26 cellular contexts compared by ENCODE assay signal in genomic region chr10:96532523-96532922, GRCh38. TPM values are rescaled to one million over a fixed set of nuclear protein-coding genes. Genes with fewer than 3 reads are reported as not detected.
DNase-seq lines count a peak whose midpoint lies in the region; ATAC-seq and TF ChIP-seq lines count a peak whose summit lies in the region.
"Had no signal": no experiment of that assay in that cellular context is flagged by ENCODE, and none has a peak within 500 bp of the region (broad histone marks: within the 10 kb centered on the region; RNA-seq: fewer than 3 reads in every experiment).

No MANE protein-coding gene starts in this region.

- no peaks in the 10 kb centered on the region for H3K27me3 Mint-ChIP-seq in activated T-helper 17 cell treated with anti-CD3 and anti-CD28 coated beads, Interleukin-2, amount 50 U/mL, for 72 hours
- H3K27me3 Mint-ChIP-seq in activated naive CD8-positive, alpha-beta T cell treated with anti-CD3 and anti-CD28 coated beads, Interleukin-2, amount 50 U/mL, for 24 hours: no peaks in the 10 kb centered on the region
- H3K27me3 Mint-ChIP-seq: CD4-positive, CD25-positive, alpha-beta regulatory T cell; central memory CD8-positive, alpha-beta T cell; stimulated activated naive CD8-positive, alpha-beta T cell treated with anti-CD3 and anti-CD28 coated beads, Interleukin-15, Interleukin-2, amounts not matched to agents 100 ng/mL and 50 ng/mL, for 24 hours had no signal

- H3K27ac ChIP-seq in 22Rv1 (peak overlapping the region; percentile 55), HEK293 (ENCODE audit: extremely low read depth, low read depth, low read length) (no peak overlapping the region)
- H3K27ac ChIP-seq: esophagus squamous epithelium, neural progenitor cell, Peyer's patch, psoas muscle, tibial nerve had no signal

- no peak for TF ChIP-seq CTCF in 22Rv1 (IDR thresholded peaks at IDR 0.05)
- no peak for TF ChIP-seq CTCF in HEK293 (tag by site-specific recombination; IDR thresholded peaks at IDR 0.05)

- H3K9me3 Mint-ChIP-seq in activated T-helper 17 cell treated with anti-CD3 and anti-CD28 coated beads, Interleukin-2, amount 50 U/mL, for 72 hours: no peaks in the 10 kb centered on the region
- H3K9me3 Mint-ChIP-seq in activated naive CD8-positive, alpha-beta T cell treated with anti-CD3 and anti-CD28 coated beads, Interleukin-2, amount 50 U/mL, for 24 hours: no peaks in the 10 kb centered on the region
- H3K9me3 Mint-ChIP-seq: CD4-positive, CD25-positive, alpha-beta regulatory T cell; central memory CD8-positive, alpha-beta T cell; GM23338; neural progenitor cell; stimulated activated naive CD8-positive, alpha-beta T cell treated with anti-CD3 and anti-CD28 coated beads, Interleukin-15, Interleukin-2, amounts not matched to agents 100 ng/mL and 50 ng/mL, for 24 hours had no signal

- CTCF ChIA-PET in HEK293 (lab: Yijun Ruan, JAX): interaction anchor here (0.6 kb wide), 1 partner anchor 22 kb away, joined by 3 read pairs; no protein-coding TSS in a partner anchor

- no peaks in the 10 kb centered on the region for H3K9me3 ChIP-seq in HEK293 (ENCODE audit: control insufficient read depth, insufficient read depth, low read depth, low read length)
- H3K9me3 ChIP-seq: esophagus squamous epithelium, Peyer's patch, psoas muscle, tibial nerve had no signal

- H3K4me1 Mint-ChIP-seq in activated T-helper 17 cell treated with anti-CD3 and anti-CD28 coated beads, Interleukin-2, amount 50 U/mL, for 72 hours: peaks cover 4% of the 10 kb centered on the region
- H3K4me1 Mint-ChIP-seq in activated naive CD8-positive, alpha-beta T cell treated with anti-CD3 and anti-CD28 coated beads, Interleukin-2, amount 50 U/mL, for 24 hours: no peaks in the 10 kb centered on the region
- H3K4me1 Mint-ChIP-seq: GM23338, neural progenitor cell had no signal

- POLR2A ChIA-PET in HEK293 (lab: Yijun Ruan, JAX): no interaction called here

- no peak overlapping the region for H3K27ac Mint-ChIP-seq in activated T-helper 17 cell treated with anti-CD3 and anti-CD28 coated beads, Interleukin-2, amount 50 U/mL, for 72 hours
- H3K27ac Mint-ChIP-seq in activated naive CD8-positive, alpha-beta T cell treated with anti-CD3 and anti-CD28 coated beads, Interleukin-2, amount 50 U/mL, for 24 hours: no peak overlapping the region
- H3K27ac Mint-ChIP-seq: activated CD8-positive, alpha-beta T cell treated with anti-CD3 and anti-CD28 coated beads, Interleukin-2, amount 10 ng/mL, durations not matched to agents 7 days and 5 days; CD4-positive, CD25-positive, alpha-beta regulatory T cell; GM23338; neural progenitor cell; stimulated activated naive CD8-positive, alpha-beta T cell treated with anti-CD3 and anti-CD28 coated beads, Interleukin-15, Interleukin-2, amounts not matched to agents 100 ng/mL and 50 ng/mL, for 24 hours had no signal

- H3K4me1 ChIP-seq in HEK293 (ENCODE audit: control insufficient read depth, insufficient read depth, low read length): peaks cover 29% of the 10 kb centered on the region
- H3K4me1 ChIP-seq: neural progenitor cell, Peyer's patch, tibial nerve had no signal

- DNase-seq in NCI-H69 (lab: John Stamatoyannopoulos, UW): peak; percentile 30
- DNase-seq in fibroblast of peridontal ligament (ENCODE audit: extremely low read depth): peak; percentile 6
- no peak for DNase-seq in activated CD4-positive, alpha-beta T cell treated with anti-CD3 and anti-CD28 coated beads for 48 hours
- no peak for DNase-seq in hypothalamus (lab: John Stamatoyannopoulos, UW)
- no peak for DNase-seq in activated naive CD8-positive, alpha-beta T cell treated with anti-CD3 and anti-CD28 coated beads, Interleukin-2, amount 50 U/mL, for 24 hours
- DNase-seq: activated CD8-positive, alpha-beta T cell treated with anti-CD3 and anti-CD28 coated beads, Interleukin-2, amount 10 ng/mL, durations not matched to agents 7 days and 5 days; activated naive CD4-positive, alpha-beta T cell treated with Interleukin-2 at 50 U/mL for 16 hours; activated T-cell treated with anti-CD3 and anti-CD28 coated beads, Interleukin-2, amount 50 U/mL, for 1 hour; anterior cingulate cortex; CD4-positive, CD25-positive, alpha-beta regulatory T cell; effector CD8-positive, alpha-beta T cell; esophagus squamous epithelium; glutamatergic neuron; Kasumi-1; NCI-H1436; NCI-H345; Peyer's patch; psoas muscle had no signal

- peaks cover 9 to 41% of the 10 kb centered on the region in 2 experiments for H3K36me3 ChIP-seq in HEK293 (ENCODE audit: control insufficient read depth in 2 of 2, insufficient read depth in 1 of 2, low read length in 2 of 2)

- no peak for ATAC-seq in activated T-helper 17 cell treated with anti-CD3 and anti-CD28 coated beads, Interleukin-2, amount 50 U/mL, for 72 hours (replicated peaks)
- no peak for ATAC-seq in activated naive CD8-positive, alpha-beta T cell treated with anti-CD3 and anti-CD28 coated beads, Interleukin-2, amount 50 U/mL, for 24 hours
- ATAC-seq: activated CD8-positive, alpha-beta T cell treated with anti-CD3 and anti-CD28 coated beads, Interleukin-2, amount 10 ng/mL, durations not matched to agents 7 days and 5 days; GM23338; psoas muscle had no signal

- H3K36me3 Mint-ChIP-seq in activated T-helper 17 cell treated with anti-CD3 and anti-CD28 coated beads, Interleukin-2, amount 50 U/mL, for 72 hours (ENCODE audit: low read depth): peaks cover 95% of the 10 kb centered on the region
- H3K36me3 Mint-ChIP-seq in activated naive CD8-positive, alpha-beta T cell treated with anti-CD3 and anti-CD28 coated beads, Interleukin-2, amount 50 U/mL, for 24 hours (ENCODE audit: low read depth): peaks cover 40% of the 10 kb centered on the region

- H3K4me3 ChIP-seq in HEK293 (ENCODE audit: low read depth, low read length): no peak overlapping the region
- H3K4me3 ChIP-seq: esophagus squamous epithelium, GM23338, neural progenitor cell, Peyer's patch, psoas muscle, tibial nerve had no signal

- H3K4me3 Mint-ChIP-seq in activated T-helper 17 cell treated with anti-CD3 and anti-CD28 coated beads, Interleukin-2, amount 50 U/mL, for 72 hours: no peak overlapping the region
- H3K4me3 Mint-ChIP-seq in activated naive CD8-positive, alpha-beta T cell treated with anti-CD3 and anti-CD28 coated beads, Interleukin-2, amount 50 U/mL, for 24 hours: no peak overlapping the region
- H3K4me3 Mint-ChIP-seq: activated CD8-positive, alpha-beta T cell treated with anti-CD3 and anti-CD28 coated beads, Interleukin-2, amount 10 ng/mL, durations not matched to agents 7 days and 5 days; CD4-positive, CD25-positive, alpha-beta regulatory T cell; central memory CD8-positive, alpha-beta T cell; GM23338; neural progenitor cell; stimulated activated naive CD8-positive, alpha-beta T cell treated with anti-CD3 and anti-CD28 coated beads, Interleukin-15, Interleukin-2, amounts not matched to agents 100 ng/mL and 50 ng/mL, for 24 hours had no signal

TF ChIP-seq in HEK293, 187 proteins besides CTCF, POLR2A, EP300 and RAD21 (continues in another document):
- TF ChIP-seq SP7 (tag by site-specific recombination; IDR thresholded peaks at IDR 0.05): peak; percentile 30; the same call in 1 of the 2 replicates
- TF ChIP-seq SCRT1 (tag by site-specific recombination; IDR thresholded peaks at IDR 0.05; ENCODE audit: borderline replicate concordance): no peak
- peak; percentile 60; the same call in 1 of the 2 replicates for TF ChIP-seq ZSCAN30 (tag by site-specific recombination; IDR thresholded peaks at IDR 0.05)
- no peak for TF ChIP-seq ZNF571 (tag by site-specific recombination; IDR thresholded peaks at IDR 0.05)
- TF ChIP-seq ZBTB17 (tag by site-specific recombination; IDR thresholded peaks at IDR 0.05): peak; percentile 48; the same call in 1 of the 2 replicates
- TF ChIP-seq KLF10 (tag by site-specific recombination; IDR thresholded peaks at IDR 0.05): peak; percentile 73
- peak; percentile 79 for TF ChIP-seq ZNF18 (tag by site-specific recombination; IDR thresholded peaks at IDR 0.05)
- TF ChIP-seq ZNF660 (tag by site-specific recombination; IDR thresholded peaks at IDR 0.05): peak; percentile 31; the same call in 1 of the 2 replicates
- TF ChIP-seq FEZF1 (tag by site-specific recombination; IDR thresholded peaks at IDR 0.05): peak; percentile 19; the same call in 1 of the 2 replicates
- TF ChIP-seq ZBTB44 (tag by site-specific recombination; IDR thresholded peaks at IDR 0.05): peak; percentile 81

RNA-seq across cellular contexts. Expression of gene TLL2, which starts 18.8 kb away (rescaled TPM):
- not detected for total RNA-seq in activated T-helper 17 cell treated with anti-CD3 and anti-CD28 coated beads, Interleukin-2, amount 50 U/mL, for 72 hours
- total RNA-seq: CD4-positive, CD25-positive, alpha-beta regulatory T cell had no signal

RNA-seq across cellular contexts. Expression of gene TM9SF3, which starts 54.3 kb away (rescaled TPM):
- total RNA-seq in activated T-helper 17 cell treated with anti-CD3 and anti-CD28 coated beads, Interleukin-2, amount 50 U/mL, for 72 hours: 100 to 1,000 TPM in 1 of 2 donors, 10 to 100 TPM in 1; 80.3 to 101 TPM

Comparison
In these comparisons a context has a peak if more than half of its experiments do, and no peak if none do; other contexts are left out.
1. DNase-seq: peak in NCI-H69 (single experiment) and fibroblast of peridontal ligament (single experiment); none in activated CD4-positive, alpha-beta T cell treated with anti-CD3 and anti-CD28 coated beads for 48 hours (single experiment), hypothalamus (0 of 51) and activated naive CD8-positive, alpha-beta T cell treated with anti-CD3 and anti-CD28 coated beads, Interleukin-2, amount 50 U/mL, for 24 hours (single experiment).